8 cellular contexts compared by ENCODE assay signal in the genomic region with DNA sequence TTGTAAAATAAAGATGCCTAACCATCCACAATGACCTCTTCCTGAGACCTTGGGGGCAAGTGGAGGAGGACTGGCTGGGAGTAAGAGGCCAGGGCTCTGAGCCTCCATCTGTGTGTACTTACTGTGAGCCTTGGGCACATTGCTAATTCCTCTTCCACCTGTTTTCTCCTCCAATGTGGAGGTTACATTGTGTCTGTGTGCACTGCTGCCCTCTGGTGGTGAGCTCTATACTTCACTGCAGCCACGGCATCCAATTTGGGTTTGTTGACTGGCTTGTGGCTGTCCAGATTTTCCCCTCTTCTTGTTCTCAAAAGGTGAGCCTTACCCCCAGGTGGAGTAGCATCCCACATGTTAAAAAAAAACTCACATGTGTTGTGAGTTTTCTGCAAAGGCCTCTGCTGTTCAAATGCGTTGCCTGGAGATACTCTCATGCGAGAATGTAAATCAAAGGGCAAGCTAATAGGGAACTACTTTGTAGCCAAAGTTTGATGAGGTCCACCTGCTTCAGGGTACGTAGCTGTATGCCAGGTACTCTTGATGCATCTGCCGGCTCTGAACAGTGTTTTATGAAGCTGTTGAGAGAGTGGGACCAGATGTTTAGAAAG.
A peak's percentile ranks its signal among the peaks of the same experiment; 100 is the strongest.
DNase-seq lines count a peak whose midpoint lies in the region; ATAC-seq lines count a peak whose summit lies in the region.

No MANE protein-coding gene starts in this region.

- ATAC-seq in HG02981 (IDR thresholded peaks at IDR 0.05; ENCODE audit: unreplicated experiment) = peak; percentile 81
- ATAC-seq in left lobe of liver = peak; percentile 98

- DNase-seq in SIG-M5 treated with dmso at 0.1 percent for 504 hours (lab: John Stamatoyannopoulos, UW; ENCODE audit: unreplicated experiment) (peak; percentile 60), SIG-M5 (lab: John Stamatoyannopoulos, UW) (no peak), NCI-H2196 (lab: John Stamatoyannopoulos, UW; ENCODE audit: unreplicated experiment) (peak; percentile 64), cerebellum (ENCODE audit: low spot score) (peak; percentile 79), left lobe of liver (ENCODE audit: low spot score) (peak; percentile 76)
- DNase-seq in activated CD4-positive, alpha-beta T cell treated with anti-CD3 and anti-CD28 coated beads for 1 hour = peak; percentile 53
- DNase-seq in stimulated activated CD4-positive, alpha-beta T cell treated with anti-CD3 and anti-CD28 coated beads, Interleukin-4, amount 100 ng/mL, for 24 hours = peak; percentile 73
